Comparison of ENCODE assay signal across 8 cellular contexts in genomic region chr16:3716831-3717234, GRCh38. TPM values are rescaled to one million over a fixed set of nuclear protein-coding genes. Genes with fewer than 3 reads are reported as not detected.
DNase-seq lines count a peak whose midpoint lies in the region; ATAC-seq and TF ChIP-seq lines count a peak whose summit lies in the region.

No MANE protein-coding gene starts in this region.

- peak overlapping the region; percentile 84 to 92 for H3K27ac ChIP-seq in breast epithelium

- CTCF ChIA-PET in AG04449 (lab: Yijun Ruan, JAX) = interaction anchor here (1.5 to 1.9 kb wide), 2 partner anchors 15 to 26 kb away, joined by 4 to 10 read pairs; no protein-coding TSS in a partner anchor

- no peak for TF ChIP-seq CTCF in AG04449 (IDR thresholded peaks at IDR 0.05; ENCODE audit: insufficient read depth, low read length, missing control alignments)
- TF ChIP-seq CTCF in breast epithelium (IDR thresholded peaks at IDR 0.05) = no peak

- H3K36me3 ChIP-seq in breast epithelium = no peaks in the 10 kb centered on the region

- POLR2A ChIA-PET in AG04449 (lab: Yijun Ruan, JAX) = interaction anchor here (0.7 to 0.8 kb wide), 2 partner anchors 17 to 31 kb away, joined by 3 read pairs; no protein-coding TSS in a partner anchor

- H3K4me3 ChIP-seq in AG04449 (ENCODE audit: low read depth, low read length) (peak overlapping the region; percentile 94), breast epithelium (peak overlapping the region; percentile 63 to 84 (median 83))

- peaks cover 0 to 9% of the 10 kb centered on the region in 2 donors for H3K4me1 ChIP-seq in breast epithelium

- no peak for TF ChIP-seq POLR2A in breast epithelium (IDR thresholded peaks at IDR 0.05)

- no peaks in the 10 kb centered on the region for H3K9me3 ChIP-seq in breast epithelium

- ATAC-seq in GM18519 (IDR thresholded peaks at IDR 0.05; ENCODE audit: low FRiP score, unreplicated experiment) (peak; percentile 13), HG03135 (IDR thresholded peaks at IDR 0.05; ENCODE audit: unreplicated experiment) (peak; percentile 36), left lobe of liver (peak; percentile 66)

- no peaks in the 10 kb centered on the region for H3K27me3 ChIP-seq in breast epithelium

- DNase-seq in AG04449 (ENCODE audit: low read depth, low spot score) (no peak), RPMI7951 (ENCODE audit: low read depth) (peak; percentile 17), breast epithelium (ENCODE audit: low spot score in 2 of 2) (no peak), left lobe of liver (ENCODE audit: low spot score) (no peak)
- DNase-seq in stimulated activated CD4-positive, alpha-beta T cell treated with anti-CD3 and anti-CD28 coated beads, Interleukin-4, amount 100 ng/mL, for 4 hours = peak; percentile 28 to 42
- no peak for DNase-seq in activated effector memory CD4-positive, alpha-beta T cell treated with Interleukin-2 at 50 U/mL for 16 hours

- intact Hi-C loops in breast epithelium (cut with DNase I; ENCODE audit: low total_unique reads) = no loop called here

RNA-seq across cellular contexts. Expression of gene TRAP1, which starts 0.5 kb away (rescaled TPM):
- 37.9 and 48.7 TPM in 2 replicates for total RNA-seq in RPMI7951 (2014; rRNA removed; shearing (Covaris generic))
- total RNA-seq in breast epithelium (10 to 100 TPM; 44.8 to 69.5 (median 51.4) TPM), left lobe of liver (154 TPM)

Comparison
In these comparisons a context has a peak if more than half of its experiments do, and no peak if none do; other contexts are left out.
1. DNase-seq: peak in RPMI7951 (single experiment) and stimulated activated CD4-positive, alpha-beta T cell treated with anti-CD3 and anti-CD28 coated beads, Interleukin-4, amount 100 ng/mL, for 4 hours (2 of 2); none in AG04449 (single experiment), breast epithelium (0 of 2), left lobe of liver (single experiment) and activated effector memory CD4-positive, alpha-beta T cell treated with Interleukin-2 at 50 U/mL for 16 hours (single experiment).
2. ATAC-seq: peak in every context shown above with its lines; median percentile 66 in left lobe of liver; 36 in HG03135; 13 in GM18519.